Comparison of ENCODE assay signal across 27 cellular contexts in genomic region chr4:31100551-31100950, GRCh38.
"Had no signal": no experiment of that assay in that cellular context is flagged by ENCODE, and none has a peak within 500 bp of the region (broad histone marks: within the 10 kb centered on the region; RNA-seq: fewer than 3 reads in every experiment).

No MANE protein-coding gene starts in this region.

- H3K4me1 Mint-ChIP-seq: activated naive CD4-positive, alpha-beta T cell treated with anti-CD3 and anti-CD28 coated beads, Interleukin-2, amount 50 U/mL, for 24 hours; neural crest cell had no signal

- H3K4me1 ChIP-seq: colonic mucosa, foreskin keratinocyte had no signal

- H3K27ac Mint-ChIP-seq: activated naive CD4-positive, alpha-beta T cell treated with anti-CD3 and anti-CD28 coated beads, Interleukin-2, amount 50 U/mL, for 24 hours; activated T-cell treated with anti-CD3 and anti-CD28 coated beads, Interleukin-2, amount 50 U/mL, for 72 hours had no signal

- H3K9me3 Mint-ChIP-seq: neural crest cell had no signal

- DNase-seq: activated CD4-positive, alpha-beta T cell treated with anti-CD3 and anti-CD28 coated beads, Interleukin-2, amount 50 U/mL, for 1 hour; activated CD4-positive, CD25-positive, alpha-beta regulatory T cell treated with anti-CD3 and anti-CD28 coated beads, Interleukin-2, amount 50 U/mL, for 72 hours; activated CD8-positive, alpha-beta memory T cell treated with anti-CD3 and anti-CD28 coated beads for 24 hours; activated CD8-positive, alpha-beta memory T cell treated with anti-CD3 and anti-CD28 coated beads, Interleukin-2, amount 50 U/mL, for 48 hours; activated effector memory CD4-positive, alpha-beta T cell treated with anti-CD3 and anti-CD28 coated beads, Interleukin-2, amount 50 U/mL, for 16 hours; activated T-cell treated with anti-CD3 and anti-CD28 coated beads, Interleukin-2, amount 50 U/mL, for 72 hours; amniotic stem cell; body of pancreas; colonic mucosa; effector CD4-positive, alpha-beta T cell; foreskin keratinocyte; glutamatergic neuron; hypothalamus; left ventricle myocardium inferior; mammary epithelial cell; stimulated activated CD4-positive, alpha-beta T cell treated with anti-CD3 and anti-CD28 coated beads, Interleukin-12 subunit alpha, Interleukin-12 subunit beta, amount 100 ng/mL, for 4 hours; stimulated activated CD4-positive, alpha-beta T cell treated with anti-CD3 and anti-CD28 coated beads, Interleukin-1b, Interleukin-23, amount 100 ng/mL, for 48 hours; stimulated activated CD8-positive, alpha-beta memory T cell treated with anti-CD3 and anti-CD28 coated beads, Interleukin-4, amount 100 ng/mL, for 48 hours; stimulated activated naive CD4-positive, alpha-beta T cell; substantia nigra; SW 1271; T-helper 2 cell; trophoblast cell had no signal

- H3K36me3 Mint-ChIP-seq: activated naive CD4-positive, alpha-beta T cell treated with anti-CD3 and anti-CD28 coated beads, Interleukin-2, amount 50 U/mL, for 24 hours had no signal

- H3K36me3 ChIP-seq: colonic mucosa, left ventricle myocardium inferior had no signal

- ATAC-seq: activated T-cell treated with anti-CD3 and anti-CD28 coated beads, Interleukin-2, amount 50 U/mL, for 72 hours; body of pancreas; esophagus mucosa; foreskin keratinocyte had no signal

- H3K27me3 ChIP-seq: body of pancreas, colonic mucosa, foreskin keratinocyte had no signal

- H3K4me3 Mint-ChIP-seq: activated naive CD4-positive, alpha-beta T cell treated with anti-CD3 and anti-CD28 coated beads, Interleukin-2, amount 50 U/mL, for 24 hours; activated T-cell treated with anti-CD3 and anti-CD28 coated beads, Interleukin-2, amount 50 U/mL, for 72 hours; neural crest cell had no signal

- H3K9me3 ChIP-seq: body of pancreas, colonic mucosa, left ventricle myocardium inferior had no signal

- H3K27me3 Mint-ChIP-seq: activated naive CD4-positive, alpha-beta T cell treated with anti-CD3 and anti-CD28 coated beads, Interleukin-2, amount 50 U/mL, for 24 hours had no signal

- H3K4me3 ChIP-seq: body of pancreas, colonic mucosa, left ventricle myocardium inferior had no signal

- H3K27ac ChIP-seq: body of pancreas, colonic mucosa, foreskin keratinocyte, left ventricle myocardium inferior, VCaP had no signal
